Comparison of ENCODE assay signal across 19 cellular contexts in the genomic region with DNA sequence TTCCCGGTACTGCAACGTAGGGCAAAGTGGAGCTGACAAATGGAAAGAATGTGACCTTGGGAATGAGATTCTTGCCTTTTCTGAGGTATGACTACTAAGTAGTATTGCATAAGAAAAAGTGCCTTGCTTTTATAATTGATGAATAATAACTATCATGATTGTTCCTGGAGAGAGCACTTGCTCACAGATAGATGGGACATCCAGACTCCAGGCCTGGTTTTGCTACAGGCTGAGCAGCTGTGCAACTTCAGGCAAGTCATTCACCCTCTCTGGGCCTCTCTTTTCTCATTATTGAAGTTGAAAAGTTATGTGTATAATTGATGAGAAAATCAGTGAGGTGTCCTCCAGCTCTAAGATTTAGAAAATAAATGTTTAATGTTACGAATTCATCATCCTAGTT.
"Had no signal": no experiment of that assay in that cellular context is flagged by ENCODE, and none has a peak within 500 bp of the region (broad histone marks: within the 10 kb centered on the region; RNA-seq: fewer than 3 reads in every experiment).

No MANE protein-coding gene starts in this region.

- H3K9me3 ChIP-seq: colonic mucosa, ovary had no signal

- H3K4me2 ChIP-seq: neural progenitor cell had no signal

- H3K4me3 ChIP-seq: colonic mucosa, heart right ventricle, left ventricle myocardium inferior, lung, neural progenitor cell, ovary had no signal

- FAIRE-seq: frontal cortex, small intestine had no signal

- H3K4me1 ChIP-seq: colonic mucosa, left ventricle myocardium inferior, neural progenitor cell had no signal

- DNase-seq: colonic mucosa; dermis blood vessel endothelial cell; heart right ventricle; hypothalamus; islet precursor cell; left cardiac atrium; left ventricle myocardium inferior; mesenchymal stem cell; midbrain; nucleus accumbens; ovary; right cardiac atrium; small intestine; stimulated activated CD4-positive, alpha-beta T cell treated with anti-CD3 and anti-CD28 coated beads, Interleukin-2, amount 100 ng/mL, for 48 hours; stimulated activated naive CD4-positive, alpha-beta T cell treated with Interleukin-2 at 50 U/mL for 16 hours; trophoblast cell had no signal

- H3K9ac ChIP-seq: neural progenitor cell had no signal

- H3K27me3 ChIP-seq: colonic mucosa, heart right ventricle, neural progenitor cell, ovary had no signal

- H3K36me3 ChIP-seq: colonic mucosa, heart right ventricle, left ventricle myocardium inferior, neural progenitor cell, ovary had no signal

- H2AFZ ChIP-seq: neural progenitor cell had no signal

- H3K27ac ChIP-seq: colonic mucosa, heart right ventricle, left ventricle myocardium inferior, neural progenitor cell, ovary had no signal
